In the genomic region with DNA sequence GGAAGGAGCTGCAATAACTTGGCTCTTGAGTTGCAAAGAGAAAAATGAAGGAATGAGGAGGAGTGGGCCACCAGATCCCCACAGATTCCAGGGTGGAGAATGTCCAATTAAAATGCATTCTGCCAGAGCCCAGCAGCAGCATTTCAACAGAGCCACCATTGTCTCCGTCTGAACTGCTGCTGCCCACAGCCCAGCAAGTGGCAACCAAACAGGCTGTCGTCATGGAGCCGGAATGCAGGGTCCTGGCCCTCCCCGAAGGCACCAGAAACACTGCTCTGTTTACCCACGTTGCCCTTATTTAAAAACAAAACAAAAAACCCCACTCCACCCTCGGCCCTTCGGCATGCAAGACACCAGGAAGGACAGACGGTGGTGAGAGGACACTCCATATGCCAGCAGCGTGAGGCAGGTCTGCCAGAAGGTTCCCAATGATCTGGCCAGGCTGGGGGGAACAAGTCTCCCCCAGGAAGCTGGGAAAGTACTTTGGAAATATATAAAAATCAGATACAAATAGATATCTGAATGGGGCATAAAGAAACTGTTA, we compare ENCODE assay signal across 8 cellular contexts. TPM values are rescaled to one million over a fixed set of nuclear protein-coding genes. Genes with fewer than 3 reads are reported as not detected.
DNase-seq lines count a peak whose midpoint lies in the region; ATAC-seq and TF ChIP-seq lines count a peak whose summit lies in the region.

No MANE protein-coding gene starts in this region.

- H3K36me3 ChIP-seq in SJSA1 (no peaks in the 10 kb centered on the region), gastroesophageal sphincter (no peaks in the 10 kb centered on the region)

- H3K27me3 ChIP-seq in SJSA1 (replicated peaks) (no peaks in the 10 kb centered on the region), gastroesophageal sphincter (no peaks in the 10 kb centered on the region)

- ATAC-seq in gastroesophageal sphincter (peak; percentile 47), GM21619 (IDR thresholded peaks at IDR 0.05; ENCODE audit: unreplicated experiment) (no peak)

- H3K4me1 ChIP-seq in SJSA1 (replicated peaks), result peaks cover 27% of the 10 kb centered on the region
- H3K4me1 ChIP-seq in gastroesophageal sphincter, result peaks cover 0 to 8% (median 0%) of the 10 kb centered on the region in 3 donors

- WGBS in gastroesophageal sphincter (ENCODE audit: low coverage in 1 of 2), 2 donors, result 39% methylated on average over 8 of the region's 9 CpGs; no CpG with 5 or more reads in 1 of the 2 donors

- peak overlapping the region; percentile 33 for H3K27ac ChIP-seq in SJSA1
- H3K27ac ChIP-seq in gastroesophageal sphincter, result peak overlapping the region in 3 of 4 donors; percentile 43 to 57 (median 46)

- H3K4me3 ChIP-seq in SJSA1 (no peak overlapping the region), gastroesophageal sphincter (no peak overlapping the region)

- DNase-seq in DMS153 treated with DMSO at 0.1 percent for 48 hours (lab: John Stamatoyannopoulos, UW; ENCODE audit: unreplicated experiment) (peak; percentile 20), SJSA1 (ENCODE audit: low read depth in 1 of 2, low spot score in 2 of 2) (peak; percentile 85 to 90), occipital lobe (lab: John Stamatoyannopoulos, UW) (peak; percentile 65), SIG-M5 (lab: John Stamatoyannopoulos, UW) (no peak)
- no peak for DNase-seq in stimulated activated CD4-positive, alpha-beta T cell treated with anti-CD3 and anti-CD28 coated beads, Interleukin-2, amount 100 ng/mL, for 48 hours
- DNase-seq in stimulated activated CD4-positive, alpha-beta T cell treated with anti-CD3 and anti-CD28 coated beads, Interleukin-2, amount 100 ng/mL, for 24 hours, result no peak

- TF ChIP-seq EP300 in gastroesophageal sphincter (IDR thresholded peaks at IDR 0.05), result no peak

- no peak for TF ChIP-seq POLR2A in gastroesophageal sphincter (IDR thresholded peaks at IDR 0.05)

- no peak for TF ChIP-seq CTCF in gastroesophageal sphincter (IDR thresholded peaks at IDR 0.05)

- H3K9me3 ChIP-seq in SJSA1 (replicated peaks), result no peaks in the 10 kb centered on the region
- no peaks in the 10 kb centered on the region for H3K9me3 ChIP-seq in gastroesophageal sphincter

RNA-seq across cellular contexts. Expression of gene PLEKHA7, which starts 32.5 kb away (rescaled TPM):
- not detected in 2 replicates for total RNA-seq in SJSA1 (2014; rRNA removed; shearing (Covaris generic))
- 10 to 100 TPM in 3 of 4 donors, 1 to 10 TPM in 1; 8.6 to 13.2 (median 12.2) TPM for total RNA-seq in gastroesophageal sphincter
- 5.5 TPM for total RNA-seq in occipital lobe

Comparison
In these comparisons a context has a peak if more than half of its experiments do, and no peak if none do; other contexts are left out.
1. DNase-seq: peak in DMS153 treated with DMSO at 0.1 percent for 48 hours (single experiment), SJSA1 (2 of 2) and occipital lobe (single experiment); none in stimulated activated CD4-positive, alpha-beta T cell treated with anti-CD3 and anti-CD28 coated beads, Interleukin-2, amount 100 ng/mL, for 48 hours (0 of 2), stimulated activated CD4-positive, alpha-beta T cell treated with anti-CD3 and anti-CD28 coated beads, Interleukin-2, amount 100 ng/mL, for 24 hours (0 of 2) and SIG-M5 (single experiment).